Comparison of ENCODE assay signal across 27 cellular contexts in genomic region chr7:55510621-55511020, GRCh38.
DNase-seq lines count a peak whose midpoint lies in the region; ATAC-seq and TF ChIP-seq lines count a peak whose summit lies in the region.
"Had no signal": no experiment of that assay in that cellular context is flagged by ENCODE, and none has a peak within 500 bp of the region (broad histone marks: within the 10 kb centered on the region; RNA-seq: fewer than 3 reads in every experiment).

No MANE protein-coding gene starts in this region.

- peaks cover 61% of the 10 kb centered on the region; the same call in 1 of the 2 replicates for H3K36me3 ChIP-seq in OCI-LY1 (ENCODE audit: insufficient read depth, low read length)
- H3K36me3 ChIP-seq: ovary, upper lobe of right lung had no signal

- no peaks in the 10 kb centered on the region for H3F3A ChIP-seq in OCI-LY1 (ENCODE audit: insufficient read depth, low read length)

- H3K4me3 ChIP-seq in OCI-LY1 (ENCODE audit: low read depth, low read length, poor library complexity, severe bottlenecking), result no peak overlapping the region
- H3K4me3 ChIP-seq: A549, BLaER1, ovary, sigmoid colon, upper lobe of right lung had no signal

- no peak overlapping the region for H2AFZ ChIP-seq in OCI-LY1 (ENCODE audit: low read length)

- no peak for TF ChIP-seq CTCF in OCI-LY1 (IDR thresholded peaks at IDR 0.05; ENCODE audit: low read length)

- peak; percentile 31 for ATAC-seq in GM19452 (IDR thresholded peaks at IDR 0.05; ENCODE audit: unreplicated experiment)
- ATAC-seq in stimulated activated memory B cell treated with anti-CD40 and anti-IgM and Interleukin-4, amounts not matched to agents 10 μg/mL and 1 μg/mL and 100 μg/mL, for 72 hours, result no peak
- ATAC-seq in HG03520 (IDR thresholded peaks at IDR 0.05; ENCODE audit: unreplicated experiment), result no peak
- ATAC-seq: A549; foreskin keratinocyte; left lobe of liver; naive thymus-derived CD8-positive, alpha-beta T cell; upper lobe of right lung had no signal

- DNase-seq in activated naive CD4-positive, alpha-beta T cell treated with anti-CD3 and anti-CD28 coated beads, Interleukin-2, amount 10 ng/mL, durations not matched to agents 7 days and 5 days, result no peak
- DNase-seq in activated naive CD4-positive, alpha-beta T cell (lab: John Stamatoyannopoulos, UW), result no peak
- DNase-seq in substantia nigra (lab: John Stamatoyannopoulos, UW), result no peak
- no peak for DNase-seq in NCI-H146 treated with DMSO at 0.1 percent for 48 hours (lab: John Stamatoyannopoulos, UW; ENCODE audit: unreplicated experiment)
- DNase-seq: activated CD4-positive, alpha-beta T cell treated with anti-CD3 and anti-CD28 coated beads for 1 hour; activated CD8-positive, alpha-beta memory T cell treated with anti-CD3 and anti-CD28 coated beads for 24 hours; DMS 273 treated with DMSO at 0.1 percent for 48 hours; effector CD4-positive, alpha-beta T cell; foreskin keratinocyte; immature natural killer cell; KG1; MV-4-11; naive thymus-derived CD8-positive, alpha-beta T cell; NCI-H1694; NCI-H748 treated with DMSO at 0.1 percent for 48 hours; ovary; Right ventricle myocardium superior; sigmoid colon; upper lobe of right lung had no signal

- H3K27ac ChIP-seq in OCI-LY1 (ENCODE audit: low read depth, low read length, poor library complexity, severe bottlenecking) (peak overlapping the region; percentile 41), substantia nigra (ENCODE audit: low read depth, low read length, poor library complexity, severe bottlenecking) (no peak overlapping the region)
- H3K27ac ChIP-seq: A549, BLaER1, foreskin keratinocyte, ovary, sigmoid colon, upper lobe of right lung had no signal

- H3K27me3 ChIP-seq in OCI-LY1 (ENCODE audit: insufficient read depth, low read length), result no peaks in the 10 kb centered on the region
- H3K27me3 ChIP-seq: BLaER1, foreskin keratinocyte, ovary, sigmoid colon, upper lobe of right lung had no signal

- H3K4me1 ChIP-seq in OCI-LY1 (ENCODE audit: insufficient read depth, low read length, severe bottlenecking), result peaks cover 94% of the 10 kb centered on the region
- H3K4me1 ChIP-seq: A549 had no signal

- peaks cover 31% of the 10 kb centered on the region for H3K4me1 Mint-ChIP-seq in activated naive CD4-positive, alpha-beta T cell treated with anti-CD3 and anti-CD28 coated beads, Interleukin-2, amount 10 ng/mL, durations not matched to agents 7 days and 5 days
- peaks cover 86% of the 10 kb centered on the region for H3K4me1 Mint-ChIP-seq in stimulated activated memory B cell treated with anti-CD40 and anti-IgM and Interleukin-4, amounts not matched to agents 10 μg/mL and 1 μg/mL and 100 μg/mL, for 72 hours

- no peak overlapping the region; the same call in 1 of the 2 replicates for H3K9ac ChIP-seq in OCI-LY1 (ENCODE audit: low read length)
- H3K9ac ChIP-seq: BLaER1 had no signal

- no peaks in the 10 kb centered on the region for H3K27me3 Mint-ChIP-seq in activated naive CD4-positive, alpha-beta T cell treated with anti-CD3 and anti-CD28 coated beads, Interleukin-2, amount 10 ng/mL, durations not matched to agents 7 days and 5 days
- no peaks in the 10 kb centered on the region for H3K27me3 Mint-ChIP-seq in stimulated activated memory B cell treated with anti-CD40 and anti-IgM and Interleukin-4, amounts not matched to agents 10 μg/mL and 1 μg/mL and 100 μg/mL, for 72 hours
- H3K27me3 Mint-ChIP-seq: naive thymus-derived CD8-positive, alpha-beta T cell had no signal

- peak overlapping the region; percentile 51 for H3K27ac Mint-ChIP-seq in activated naive CD4-positive, alpha-beta T cell treated with anti-CD3 and anti-CD28 coated beads, Interleukin-2, amount 10 ng/mL, durations not matched to agents 7 days and 5 days
- H3K27ac Mint-ChIP-seq in stimulated activated memory B cell treated with anti-CD40 and anti-IgM and Interleukin-4, amounts not matched to agents 10 μg/mL and 1 μg/mL and 100 μg/mL, for 72 hours, result peak overlapping the region; percentile 96
- H3K27ac Mint-ChIP-seq: mesothelial cell of epicardium had no signal

- no peaks in the 10 kb centered on the region for H4K20me1 ChIP-seq in OCI-LY1 (ENCODE audit: insufficient read depth, low read length)

- H3K36me3 Mint-ChIP-seq in activated naive CD4-positive, alpha-beta T cell treated with anti-CD3 and anti-CD28 coated beads, Interleukin-2, amount 10 ng/mL, durations not matched to agents 7 days and 5 days, result peaks cover 22% of the 10 kb centered on the region
- H3K36me3 Mint-ChIP-seq in stimulated activated memory B cell treated with anti-CD40 and anti-IgM and Interleukin-4, amounts not matched to agents 10 μg/mL and 1 μg/mL and 100 μg/mL, for 72 hours, result peaks cover 73% of the 10 kb centered on the region
- H3K36me3 Mint-ChIP-seq: mesothelial cell of epicardium had no signal

- no peaks in the 10 kb centered on the region for H3K9me3 ChIP-seq in OCI-LY1 (ENCODE audit: low read length)
- H3K9me3 ChIP-seq: A549, BLaER1, ovary, sigmoid colon, upper lobe of right lung had no signal

- no peak overlapping the region for H3K4me3 Mint-ChIP-seq in activated naive CD4-positive, alpha-beta T cell treated with anti-CD3 and anti-CD28 coated beads, Interleukin-2, amount 10 ng/mL, durations not matched to agents 7 days and 5 days
- peak overlapping the region; percentile 9 for H3K4me3 Mint-ChIP-seq in stimulated activated memory B cell treated with anti-CD40 and anti-IgM and Interleukin-4, amounts not matched to agents 10 μg/mL and 1 μg/mL and 100 μg/mL, for 72 hours
- H3K4me3 Mint-ChIP-seq: immature natural killer cell; mesothelial cell of epicardium; naive thymus-derived CD8-positive, alpha-beta T cell had no signal

- 0 out of 2 replicates have a peak, but pooled peaks cover 15% of the 10 kb centered on the region for H3K79me2 ChIP-seq in OCI-LY1 (ENCODE audit: insufficient read depth, low read length)

- no peaks in the 10 kb centered on the region for H3K9me3 Mint-ChIP-seq in activated naive CD4-positive, alpha-beta T cell treated with anti-CD3 and anti-CD28 coated beads, Interleukin-2, amount 10 ng/mL, durations not matched to agents 7 days and 5 days
- H3K9me3 Mint-ChIP-seq in stimulated activated memory B cell treated with anti-CD40 and anti-IgM and Interleukin-4, amounts not matched to agents 10 μg/mL and 1 μg/mL and 100 μg/mL, for 72 hours, result no peaks in the 10 kb centered on the region
- H3K9me3 Mint-ChIP-seq: immature natural killer cell; mesothelial cell of epicardium; naive thymus-derived CD8-positive, alpha-beta T cell had no signal

- no peaks in the 10 kb centered on the region for H3K9me2 ChIP-seq in OCI-LY1 (ENCODE audit: low read depth, low read length)

- CTCF ChIA-PET in activated naive CD4-positive, alpha-beta T cell treated with anti-CD3 and anti-CD28 coated beads, Interleukin-2, amount 10 ng/mL, durations not matched to agents 7 days and 5 days (lab: Charles Lee), result no interaction called here

- no peak overlapping the region for H3K4me2 ChIP-seq in OCI-LY1 (ENCODE audit: low read length)
- H3K4me2 ChIP-seq: A549, BLaER1 had no signal
